1 cellular context compared by ENCODE assay signal in the genomic region with DNA sequence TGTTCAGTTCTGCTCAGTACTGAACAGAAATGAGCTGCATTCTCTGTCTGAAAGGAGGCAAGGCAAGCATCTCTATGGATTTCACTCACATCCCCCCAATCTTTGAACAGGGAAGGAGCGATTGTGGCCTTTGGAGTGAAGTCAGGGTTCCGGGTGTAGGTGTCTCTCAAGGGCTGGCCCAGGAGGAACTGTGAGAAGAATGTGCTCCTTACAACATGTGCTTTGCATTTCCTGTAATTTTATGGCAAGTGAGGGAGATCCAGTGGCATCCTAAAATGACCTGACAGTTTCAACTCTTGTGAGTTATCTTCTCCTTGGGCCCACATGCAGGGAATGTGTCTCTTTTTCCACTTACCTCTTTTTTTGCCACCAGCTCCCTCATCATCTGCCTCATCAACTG.
TF ChIP-seq lines count a peak whose summit lies in the region.

No MANE protein-coding gene starts in this region.

TF ChIP-seq in IMR-90, 13 proteins besides CTCF, POLR2A, EP300 and RAD21:
- no peak for TF ChIP-seq MXI1 (IDR thresholded peaks at IDR 0.05; ENCODE audit: borderline replicate concordance, low read depth, low read length)
- no peak for TF ChIP-seq RFX5 (IDR thresholded peaks at IDR 0.05; ENCODE audit: low read depth, low read length)
- no peak for TF ChIP-seq BHLHE40 (IDR thresholded peaks at IDR 0.05; ENCODE audit: low read depth, low read length)
- TF ChIP-seq, protein P1, sequence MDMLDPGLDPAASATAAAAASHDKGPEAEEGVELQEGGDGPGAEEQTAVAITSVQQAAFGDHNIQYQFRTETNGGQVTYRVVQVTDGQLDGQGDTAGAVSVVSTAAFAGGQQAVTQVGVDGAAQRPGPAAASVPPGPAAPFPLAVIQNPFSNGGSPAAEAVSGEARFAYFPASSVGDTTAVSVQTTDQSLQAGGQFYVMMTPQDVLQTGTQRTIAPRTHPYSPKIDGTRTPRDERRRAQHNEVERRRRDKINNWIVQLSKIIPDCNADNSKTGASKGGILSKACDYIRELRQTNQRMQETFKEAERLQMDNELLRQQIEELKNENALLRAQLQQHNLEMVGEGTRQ (IDR thresholded peaks at IDR 0.05; ENCODE audit: low read depth, low read length): no peak
- no peak for TF ChIP-seq RCOR1 (IDR thresholded peaks at IDR 0.05; ENCODE audit: insufficient replicate concordance, low read length)
- no peak for TF ChIP-seq SMC3 (IDR thresholded peaks at IDR 0.05; ENCODE audit: low read depth, low read length)
- no peak for TF ChIP-seq MAZ (IDR thresholded peaks at IDR 0.05; ENCODE audit: borderline replicate concordance, low read depth, low read length)
- TF ChIP-seq CEBPB (IDR thresholded peaks at IDR 0.05; ENCODE audit: low read depth, low read length): no peak
- no peak for TF ChIP-seq FOS (IDR thresholded peaks at IDR 0.05; ENCODE audit: low read depth, low read length)
- TF ChIP-seq CHD1 (IDR thresholded peaks at IDR 0.05; ENCODE audit: low read depth, low read length): no peak
- TF ChIP-seq NFE2L2 (IDR thresholded peaks at IDR 0.05; ENCODE audit: low read depth, low read length): no peak
- TF ChIP-seq MAFK (IDR thresholded peaks at IDR 0.05; ENCODE audit: low read depth, low read length): no peak
- TF ChIP-seq, protein P2, sequence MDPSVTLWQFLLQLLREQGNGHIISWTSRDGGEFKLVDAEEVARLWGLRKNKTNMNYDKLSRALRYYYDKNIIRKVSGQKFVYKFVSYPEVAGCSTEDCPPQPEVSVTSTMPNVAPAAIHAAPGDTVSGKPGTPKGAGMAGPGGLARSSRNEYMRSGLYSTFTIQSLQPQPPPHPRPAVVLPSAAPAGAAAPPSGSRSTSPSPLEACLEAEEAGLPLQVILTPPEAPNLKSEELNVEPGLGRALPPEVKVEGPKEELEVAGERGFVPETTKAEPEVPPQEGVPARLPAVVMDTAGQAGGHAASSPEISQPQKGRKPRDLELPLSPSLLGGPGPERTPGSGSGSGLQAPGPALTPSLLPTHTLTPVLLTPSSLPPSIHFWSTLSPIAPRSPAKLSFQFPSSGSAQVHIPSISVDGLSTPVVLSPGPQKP (IDR thresholded peaks at IDR 0.05; ENCODE audit: borderline replicate concordance, low read depth, low read length): no peak
